26 cellular contexts compared by ENCODE assay signal in the genomic region with DNA sequence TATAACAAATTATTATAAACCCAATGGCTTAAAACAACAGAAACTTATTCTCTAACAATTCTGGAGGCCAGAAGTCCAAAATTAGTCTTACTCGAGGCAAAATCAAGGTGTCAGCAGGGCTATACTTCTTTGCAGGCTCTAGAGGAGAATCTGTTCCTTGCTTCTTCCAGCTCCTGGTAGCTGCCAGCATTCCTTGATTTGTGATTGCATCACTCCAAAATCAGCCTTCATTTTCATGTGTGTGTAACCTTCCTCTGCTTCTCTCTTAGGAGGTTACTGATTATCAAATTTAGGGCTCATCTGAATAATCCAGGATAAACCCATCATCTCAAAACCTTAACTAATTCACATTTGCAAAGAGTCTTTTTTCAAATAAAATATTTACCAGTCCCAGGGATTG.
"Had no signal": no experiment of that assay in that cellular context is flagged by ENCODE, and none has a peak within 500 bp of the region (broad histone marks: within the 10 kb centered on the region; RNA-seq: fewer than 3 reads in every experiment).

No MANE protein-coding gene starts in this region.

- H3K36me3 ChIP-seq: stomach, suprapubic skin, thoracic aorta, thyroid gland, tibial artery, tibial nerve, transverse colon, upper lobe of left lung, upper lobe of right lung, uterus, vagina had no signal

- H3K9me3 ChIP-seq: stomach, suprapubic skin, testis, thoracic aorta, thyroid gland, tibial artery, tibial nerve, upper lobe of left lung, upper lobe of right lung, uterus, vagina had no signal

- DNase-seq: stimulated activated CD4-positive, alpha-beta T cell treated with anti-CD3 and anti-CD28 coated beads, Interleukin-2, amount 100 ng/mL, for 48 hours; stimulated activated CD4-positive, alpha-beta T cell treated with anti-CD3 and anti-CD28 coated beads, Interleukin-4, amount 100 ng/mL, for 1 hour; stimulated activated CD4-positive, alpha-beta T cell treated with anti-CD3 and anti-CD28 coated beads, Interleukin-4, amount 100 ng/mL, for 24 hours; stimulated activated CD4-positive, alpha-beta T cell treated with anti-CD3 and anti-CD28 coated beads, Interleukin-4, amount 100 ng/mL, for 4 hours; stimulated activated CD8-positive, alpha-beta memory T cell treated with anti-CD3 and anti-CD28 coated beads, Interleukin-4, amount 100 ng/mL, for 48 hours; stimulated activated naive B cell treated with anti-CD40 and anti-IgM and Interleukin-4, amounts not matched to agents 10 μg/mL and 1 μg/mL and 100 μg/mL, for 72 hours; stimulated activated naive CD4-positive, alpha-beta T cell; stimulated activated naive CD4-positive, alpha-beta T cell treated with Interleukin-2 at 50 U/mL for 16 hours; stimulated activated naive CD8-positive, alpha-beta T cell treated with anti-CD3 and anti-CD28 coated beads, Interleukin-15, amount 100 ng/mL, for 72 hours; stimulated activated naive CD8-positive, alpha-beta T cell treated with anti-CD3 and anti-CD28 coated beads, Interleukin-15, Interleukin-2, amounts not matched to agents 100 U/mL and 50 U/mL, for 24 hours; stomach; substantia nigra; testis; thyroid gland; tibial artery; transverse colon; upper lobe of left lung; upper lobe of right lung; uterus had no signal

- H3K4me3 ChIP-seq: stomach, suprapubic skin, testis, thoracic aorta, thyroid gland, tibial artery, tibial nerve, transverse colon, upper lobe of left lung, upper lobe of right lung, uterus, vagina had no signal

- ATAC-seq: stimulated activated effector memory CD8-positive, alpha-beta T cell treated with anti-CD3 and anti-CD28 coated beads, Interleukin-12 subunit alpha, Interleukin-12 subunit beta, amount 100 ng/mL, for 72 hours; stimulated activated memory B cell treated with anti-CD40 and anti-IgM and Interleukin-4, amounts not matched to agents 10 μg/mL and 1 μg/mL and 100 μg/mL, for 72 hours; stimulated activated naive B cell treated with anti-CD40 and anti-IgM and Interleukin-4, amounts not matched to agents 10 μg/mL and 1 μg/mL and 100 μg/mL, for 72 hours; stimulated activated naive CD8-positive, alpha-beta T cell treated with anti-CD3 and anti-CD28 coated beads, Interleukin-15, amount 100 ng/mL, for 72 hours; stimulated activated naive CD8-positive, alpha-beta T cell treated with anti-CD3 and anti-CD28 coated beads, Interleukin-15, Interleukin-2, amounts not matched to agents 100 U/mL and 50 U/mL, for 24 hours; upper lobe of right lung had no signal

- H3K27ac ChIP-seq: stomach, suprapubic skin, testis, thoracic aorta, thyroid gland, tibial artery, tibial nerve, transverse colon, upper lobe of left lung, upper lobe of right lung, uterus, vagina had no signal

- H3K4me1 ChIP-seq: stomach, suprapubic skin, testis, thyroid gland, tibial nerve, transverse colon, upper lobe of left lung, upper lobe of right lung, uterus, vagina had no signal

- H3K27me3 ChIP-seq: stomach, suprapubic skin, testis, thyroid gland, tibial artery, tibial nerve, transverse colon, upper lobe of left lung, upper lobe of right lung, uterus, vagina had no signal

- FAIRE-seq: urothelium cell line had no signal
